8 cellular contexts compared by ENCODE assay signal in genomic region chr1:84574936-84575335, GRCh38. TPM values are rescaled to one million over a fixed set of nuclear protein-coding genes. Genes with fewer than 3 reads are reported as not detected.
DNase-seq lines count a peak whose midpoint lies in the region; ATAC-seq and TF ChIP-seq lines count a peak whose summit lies in the region.

No MANE protein-coding gene starts in this region.

- WGBS in SK-N-SH (ENCODE audit: low lambda C conversion rate) = 41% methylated on average over 7 of the region's 7 CpGs

- H3K27ac Mint-ChIP-seq in stimulated activated naive B cell treated with anti-CD40 and anti-IgM and Interleukin-4, amounts not matched to agents 10 μg/mL and 1 μg/mL and 100 μg/mL, for 72 hours = peak overlapping the region; percentile 100

- H3K9ac ChIP-seq in SK-N-SH = peak overlapping the region; percentile 37
- no peak overlapping the region for H3K9ac ChIP-seq in iPS-15b (ENCODE audit: low read depth, low read length)

- H3K4me1 ChIP-seq in SK-N-SH (ENCODE audit: control insufficient read depth in 1 of 2, insufficient read depth in 2 of 2, low read depth in 1 of 2, low read length in 1 of 2) = peaks cover 6 to 14% of the 10 kb centered on the region in 2 experiments; a peak in 3 of 4 replicates
- H3K4me1 ChIP-seq in iPS-15b (ENCODE audit: control insufficient read depth, insufficient read depth, low read length) = peaks cover 16% of the 10 kb centered on the region

- no peaks in the 10 kb centered on the region for H3K27me3 Mint-ChIP-seq in stimulated activated naive B cell treated with anti-CD40 and anti-IgM and Interleukin-4, amounts not matched to agents 10 μg/mL and 1 μg/mL and 100 μg/mL, for 72 hours

- POLR2A ChIA-PET in SK-N-SH (lab: Yijun Ruan, JAX) = interaction anchor here (1.0 to 1.9 kb wide), 3 partner anchors 44 to 498 kb away, joined by 3 to 12 read pairs (median 4); partner anchors contain the start of genes GNG5 and SPATA1

- TF ChIP-seq CTCF in SK-N-SH (IDR thresholded peaks at IDR 0.05) (no peak), WERI-Rb-1 (IDR thresholded peaks at IDR 0.05; ENCODE audit: low read depth, low read length) (no peak)

- H3K4me3 Mint-ChIP-seq in stimulated activated naive B cell treated with anti-CD40 and anti-IgM and Interleukin-4, amounts not matched to agents 10 μg/mL and 1 μg/mL and 100 μg/mL, for 72 hours = peak overlapping the region; percentile 94 to 97

- H3K79me2 ChIP-seq in SK-N-SH (ENCODE audit: insufficient read depth) = peaks cover 29% of the 10 kb centered on the region

- peak overlapping the region; percentile 79 for H3K4me2 ChIP-seq in SK-N-SH

- no peaks in the 10 kb centered on the region for H3K9me3 ChIP-seq in SK-N-SH
- no peaks in the 10 kb centered on the region for H3K9me3 ChIP-seq in WERI-Rb-1 (ENCODE audit: severe bottlenecking)
- H3K9me3 ChIP-seq in iPS-15b (ENCODE audit: control insufficient read depth, insufficient read depth, low read length) = no peaks in the 10 kb centered on the region

- H3K27me3 ChIP-seq in SK-N-SH (ENCODE audit: insufficient read depth) (no peaks in the 10 kb centered on the region), WERI-Rb-1 (ENCODE audit: insufficient read depth, low read depth, severe bottlenecking) (no peaks in the 10 kb centered on the region), iPS-15b (ENCODE audit: control insufficient read depth, insufficient read depth, low read length) (peaks cover 6% of the 10 kb centered on the region)

- peak overlapping the region; percentile 95 for H2AFZ ChIP-seq in SK-N-SH (ENCODE audit: low read depth)

- H4K20me1 ChIP-seq in SK-N-SH (ENCODE audit: insufficient read depth) = no peaks in the 10 kb centered on the region

- H3K4me3 ChIP-seq in SK-N-SH (ENCODE audit: low read depth in 2 of 2, low read length in 1 of 2) (peak overlapping the region; percentile 78 to 79), WERI-Rb-1 (ENCODE audit: low read depth, low read length) (peak overlapping the region; percentile 87), iPS-15b (ENCODE audit: low read depth, low read length) (peak overlapping the region; percentile 82)

- CTCF ChIA-PET in SK-N-SH (lab: Yijun Ruan, JAX) = interaction anchor here (1.8 kb wide), 1 partner anchor 46 kb away, joined by 12 read pairs; no protein-coding TSS in a partner anchor

- no peak for ATAC-seq in SK-N-SH treated with all-trans-retinoic acid at 6 μM for 48 hours
- no peak for ATAC-seq in stimulated activated naive B cell treated with anti-CD40 and anti-IgM and Interleukin-4, amounts not matched to agents 10 μg/mL and 1 μg/mL and 100 μg/mL, for 72 hours (replicated peaks)

- DNase-seq in SK-N-SH (peak; percentile 26), WERI-Rb-1 (no peak), 8988T (no peak), dermis blood vessel endothelial cell (no peak)
- no peak for DNase-seq in stimulated activated naive B cell treated with anti-CD40 and anti-IgM and Interleukin-4, amounts not matched to agents 10 μg/mL and 1 μg/mL and 100 μg/mL, for 72 hours
- no peak for DNase-seq in stimulated activated CD4-positive, alpha-beta T cell treated with anti-CD3 and anti-CD28 coated beads, Interleukin-2, amount 100 ng/mL, for 48 hours

- H3F3A ChIP-seq in SK-N-SH (replicated peaks; ENCODE audit: insufficient read depth) = no peaks in the 10 kb centered on the region

- H3K9me2 ChIP-seq in SK-N-SH = no peaks in the 10 kb centered on the region

- H3K27ac ChIP-seq in SK-N-SH (ENCODE audit: low read depth in 2 of 2, low read length in 1 of 2) (peak overlapping the region; percentile 51 to 78; a peak in 3 of 4 replicates), WERI-Rb-1 (peak overlapping the region; percentile 71)

- no peak for TF ChIP-seq EP300 in SK-N-SH (IDR thresholded peaks at IDR 0.05; ENCODE audit: borderline replicate concordance in 1 of 2, low read depth in 1 of 2, low read length in 1 of 2)

- peaks cover 6% of the 10 kb centered on the region in 2 experiments for H3K36me3 ChIP-seq in SK-N-SH (replicated peaks in 1 of 2; ENCODE audit: control insufficient read depth in 1 of 2, insufficient read depth in 2 of 2, low read length in 1 of 2)
- H3K36me3 ChIP-seq in WERI-Rb-1 = peaks cover 5% of the 10 kb centered on the region
- no peaks in the 10 kb centered on the region for H3K36me3 ChIP-seq in iPS-15b (ENCODE audit: control insufficient read depth, insufficient read depth, low read length)

- TF ChIP-seq RAD21 in SK-N-SH (IDR thresholded peaks at IDR 0.05; ENCODE audit: low read length) = no peak

- H3K4me1 Mint-ChIP-seq in stimulated activated naive B cell treated with anti-CD40 and anti-IgM and Interleukin-4, amounts not matched to agents 10 μg/mL and 1 μg/mL and 100 μg/mL, for 72 hours = peaks cover 26 to 44% of the 10 kb centered on the region in 2 donors

- H3K9me3 Mint-ChIP-seq in stimulated activated naive B cell treated with anti-CD40 and anti-IgM and Interleukin-4, amounts not matched to agents 10 μg/mL and 1 μg/mL and 100 μg/mL, for 72 hours = peaks cover 0 to 2% of the 10 kb centered on the region in 2 donors

- H3K36me3 Mint-ChIP-seq in stimulated activated naive B cell treated with anti-CD40 and anti-IgM and Interleukin-4, amounts not matched to agents 10 μg/mL and 1 μg/mL and 100 μg/mL, for 72 hours = peaks cover 19 to 24% of the 10 kb centered on the region in 2 donors

TF ChIP-seq in SK-N-SH, 30 proteins besides CTCF, POLR2A, EP300 and RAD21 (continues in another document):
- no peak for TF ChIP-seq USF2 (IDR thresholded peaks at IDR 0.05; ENCODE audit: borderline replicate concordance, low read depth, low read length)
- TF ChIP-seq ZBTB33 (IDR thresholded peaks at IDR 0.05; ENCODE audit: borderline replicate concordance, low read depth) = no peak
- no peak for TF ChIP-seq FOSL2 (IDR thresholded peaks at IDR 0.05; ENCODE audit: borderline replicate concordance, low read depth)
- no peak for TF ChIP-seq JUND (IDR thresholded peaks at IDR 0.05)
- TF ChIP-seq GATA2 (CRISPR knock-in tag; IDR thresholded peaks at IDR 0.05) = no peak
- TF ChIP-seq MXI1 (IDR thresholded peaks at IDR 0.05; ENCODE audit: low read depth, low read length) = no peak

TF ChIP-seq in SK-N-SH treated with all-trans-retinoic acid at 6 μM for 48 hours, 23 proteins besides CTCF, POLR2A, EP300 and RAD21:
- TF ChIP-seq CSDC2 (CRISPR knock-in tag; IDR thresholded peaks at IDR 0.05) (no peak), OSR1 (CRISPR knock-in tag; IDR thresholded peaks at IDR 0.05) (no peak)
TF ChIP-seq in SK-N-SH treated with all-trans-retinoic acid at 6 μM for 48 hours: peak in this region for 0.

RNA-seq across cellular contexts. Expression of gene CTBS, which starts 0.7 kb away (rescaled TPM):
- 16.6 and 23.4 TPM in 2 replicates for polyA plus RNA-seq in SK-N-SH (2012; rRNA removed)
- polyA plus RNA-seq in SK-N-SH (2012; cell fraction: cytosol; rRNA removed) = 27.4 and 33.5 TPM in 2 replicates
- polyA plus RNA-seq in SK-N-SH (2012; cell fraction: nucleus; rRNA removed) = 7.6 and 13.5 TPM in 2 replicates
- total RNA-seq in dermis blood vessel endothelial cell = 5.4 and 8.0 TPM in 2 replicates
